In genomic region chr11:126268361-126268707, GRCh38 we compare ENCODE assay signal across 6 cellular contexts. TPM values are rescaled to one million over a fixed set of nuclear protein-coding genes. Genes with fewer than 3 reads are reported as not detected.
DNase-seq lines count a peak whose midpoint lies in the region; ATAC-seq lines count a peak whose summit lies in the region.

No MANE protein-coding gene starts in this region.

- H3K36me3 ChIP-seq in CD4-positive, CD25-positive, alpha-beta regulatory T cell (ENCODE audit: control insufficient read depth, insufficient read depth, low read length) = peaks cover 45% of the 10 kb centered on the region

- H3K27ac ChIP-seq in CD4-positive, CD25-positive, alpha-beta regulatory T cell (ENCODE audit: insufficient read depth, low read length, poor library complexity, severe bottlenecking) = peak overlapping the region; percentile 89
- H3K27ac ChIP-seq in epithelial cell of prostate = peak overlapping the region; percentile 75

- H3K27me3 ChIP-seq in CD4-positive, CD25-positive, alpha-beta regulatory T cell (ENCODE audit: control insufficient read depth, insufficient read depth, low read length) = no peaks in the 10 kb centered on the region

- no peaks in the 10 kb centered on the region for H3K27me3 Mint-ChIP-seq in CD4-positive, CD25-positive, alpha-beta regulatory T cell

- no peaks in the 10 kb centered on the region for H3K9me3 ChIP-seq in CD4-positive, CD25-positive, alpha-beta regulatory T cell (ENCODE audit: control insufficient read depth in 2 of 2, low read length in 2 of 2)

- H3K9me3 Mint-ChIP-seq in CD4-positive, CD25-positive, alpha-beta regulatory T cell = no peaks in the 10 kb centered on the region
- no peaks in the 10 kb centered on the region for H3K9me3 Mint-ChIP-seq in stimulated activated effector memory CD8-positive, alpha-beta T cell treated with anti-CD3 and anti-CD28 coated beads, Interleukin-12 subunit alpha, Interleukin-12 subunit beta, amount 100 ng/mL, for 72 hours

- peaks cover 40% of the 10 kb centered on the region for H3K36me3 Mint-ChIP-seq in CD4-positive, CD25-positive, alpha-beta regulatory T cell
- peaks cover 70% of the 10 kb centered on the region for H3K36me3 Mint-ChIP-seq in stimulated activated effector memory CD8-positive, alpha-beta T cell treated with anti-CD3 and anti-CD28 coated beads, Interleukin-12 subunit alpha, Interleukin-12 subunit beta, amount 100 ng/mL, for 72 hours

- peaks cover 21% of the 10 kb centered on the region for H3K4me1 ChIP-seq in CD4-positive, CD25-positive, alpha-beta regulatory T cell (ENCODE audit: control insufficient read depth, insufficient read depth, low read length, poor library complexity, severe bottlenecking)

- peak overlapping the region; percentile 93 to 100 (median 98) for H3K4me3 Mint-ChIP-seq in CD4-positive, CD25-positive, alpha-beta regulatory T cell
- peak overlapping the region; percentile 98 for H3K4me3 Mint-ChIP-seq in stimulated activated effector memory CD8-positive, alpha-beta T cell treated with anti-CD3 and anti-CD28 coated beads, Interleukin-12 subunit alpha, Interleukin-12 subunit beta, amount 100 ng/mL, for 72 hours

- peak overlapping the region; percentile 95 to 100 (median 99) for H3K27ac Mint-ChIP-seq in CD4-positive, CD25-positive, alpha-beta regulatory T cell
- H3K27ac Mint-ChIP-seq in stimulated activated effector memory CD8-positive, alpha-beta T cell treated with anti-CD3 and anti-CD28 coated beads, Interleukin-12 subunit alpha, Interleukin-12 subunit beta, amount 100 ng/mL, for 72 hours = peak overlapping the region; percentile 98

- DNase-seq in CD4-positive, CD25-positive, alpha-beta regulatory T cell = no peak
- DNase-seq in HPDE6-E6E7 (ENCODE audit: extremely low spot score) = peak; percentile 39
- DNase-seq in epithelial cell of prostate (ENCODE audit: low read depth, low spot score) = no peak
- DNase-seq in stimulated activated effector memory CD8-positive, alpha-beta T cell treated with anti-CD3 and anti-CD28 coated beads, Interleukin-12 subunit alpha, Interleukin-12 subunit beta, amount 100 ng/mL, for 72 hours (ENCODE audit: low spot score in 2 of 2) = no peak
- DNase-seq in cerebellar cortex (ENCODE audit: low spot score) = no peak

- peaks cover 6 to 52% (median 37%) of the 10 kb centered on the region in 4 donors for H3K4me1 Mint-ChIP-seq in CD4-positive, CD25-positive, alpha-beta regulatory T cell
- H3K4me1 Mint-ChIP-seq in stimulated activated effector memory CD8-positive, alpha-beta T cell treated with anti-CD3 and anti-CD28 coated beads, Interleukin-12 subunit alpha, Interleukin-12 subunit beta, amount 100 ng/mL, for 72 hours = peaks cover 49% of the 10 kb centered on the region

- no peak for ATAC-seq in CD4-positive, CD25-positive, alpha-beta regulatory T cell (ENCODE audit: low read depth in 2 of 2)
- no peak for ATAC-seq in stimulated activated effector memory CD8-positive, alpha-beta T cell treated with anti-CD3 and anti-CD28 coated beads, Interleukin-12 subunit alpha, Interleukin-12 subunit beta, amount 100 ng/mL, for 72 hours
- ATAC-seq in GM18858 (IDR thresholded peaks at IDR 0.05; ENCODE audit: unreplicated experiment) = no peak

- peak overlapping the region; percentile 98 for H3K4me3 ChIP-seq in CD4-positive, CD25-positive, alpha-beta regulatory T cell (ENCODE audit: low read depth, low read length)

RNA-seq across cellular contexts. Expression of gene SRPRA, which starts 0.4 kb away (rescaled TPM):
- 182 TPM for total RNA-seq in CD4-positive, CD25-positive, alpha-beta regulatory T cell
- polyA plus RNA-seq in CD4-positive, CD25-positive, alpha-beta regulatory T cell = 100 to 1,000 TPM in 2 of 4 donors, 10 to 100 TPM in 2; 91.1 to 108 (median 97.2) TPM

RNA-seq across cellular contexts. Expression of gene FOXRED1, which starts 0.6 kb away (rescaled TPM):
- total RNA-seq in CD4-positive, CD25-positive, alpha-beta regulatory T cell = 33.3 TPM
- 10 to 100 TPM; 13.9 to 20.8 (median 18.7) TPM for polyA plus RNA-seq in CD4-positive, CD25-positive, alpha-beta regulatory T cell

RNA-seq across cellular contexts. Expression of gene TIRAP, which starts 14.6 kb away (rescaled TPM):
- total RNA-seq in CD4-positive, CD25-positive, alpha-beta regulatory T cell = 15.5 TPM
- polyA plus RNA-seq in CD4-positive, CD25-positive, alpha-beta regulatory T cell = 10 to 100 TPM in 1 of 4 donors, 1 to 10 TPM in 3; 8.1 to 11.3 (median 8.9) TPM

RNA-seq across cellular contexts. Expression of gene DCPS, which starts 35.5 kb away (rescaled TPM):
- total RNA-seq in CD4-positive, CD25-positive, alpha-beta regulatory T cell = 18.1 TPM
- 10 to 100 TPM; 42.3 to 57.6 (median 49.7) TPM for polyA plus RNA-seq in CD4-positive, CD25-positive, alpha-beta regulatory T cell

RNA-seq across cellular contexts. Expression of gene FAM118B, which starts 56.8 kb away (rescaled TPM):
- 4.4 TPM for total RNA-seq in CD4-positive, CD25-positive, alpha-beta regulatory T cell
- polyA plus RNA-seq in CD4-positive, CD25-positive, alpha-beta regulatory T cell = 10 to 100 TPM; 11.0 to 17.0 (median 16.8) TPM
